Comparison of ENCODE assay signal across 8 cellular contexts in genomic region chr6:105601541-105602174, GRCh38.
DNase-seq lines count a peak whose midpoint lies in the region; ATAC-seq and TF ChIP-seq lines count a peak whose summit lies in the region.

No MANE protein-coding gene starts in this region.

- CTCF ChIA-PET in activated CD8-positive, alpha-beta memory T cell treated with anti-CD3 and anti-CD28 coated beads, Interleukin-2, amount 10 ng/mL, durations not matched to agents 7 days and 5 days (lab: Charles Lee), result interaction anchor here (1.0 to 2.0 kb wide), 6 partner anchors 9 to 117 kb away, joined by 3 to 8 read pairs (median 3); no protein-coding TSS in a partner anchor
- CTCF ChIA-PET in PC-9 (lab: Charles Lee), result no interaction called here

- H3K36me3 Mint-ChIP-seq in activated CD8-positive, alpha-beta memory T cell treated with anti-CD3 and anti-CD28 coated beads, Interleukin-2, amount 10 ng/mL, durations not matched to agents 7 days and 5 days, result peaks cover 24% of the 10 kb centered on the region

- peak; percentile 83 for ATAC-seq in activated CD8-positive, alpha-beta memory T cell treated with anti-CD3 and anti-CD28 coated beads, Interleukin-2, amount 10 ng/mL, durations not matched to agents 7 days and 5 days
- ATAC-seq in HG02870 (IDR thresholded peaks at IDR 0.05; ENCODE audit: unreplicated experiment) (peak; percentile 93), thoracic aorta (ENCODE audit: insufficient number of reproducible peaks, low FRiP score, low read depth) (peak; percentile 95)

- intact Hi-C loops in PC-9 (cut with micrococcal nuclease; ENCODE audit: unreplicated experiment), result loop anchor here (10.0 kb wide), 1 partner anchor 183 kb away; no protein-coding TSS in a partner anchor

- peaks cover 9% of the 10 kb centered on the region for H3K9me3 Mint-ChIP-seq in activated CD8-positive, alpha-beta memory T cell treated with anti-CD3 and anti-CD28 coated beads, Interleukin-2, amount 10 ng/mL, durations not matched to agents 7 days and 5 days (ENCODE audit: low read depth)

- DNase-seq in activated CD8-positive, alpha-beta memory T cell treated with anti-CD3 and anti-CD28 coated beads, Interleukin-2, amount 10 ng/mL, durations not matched to agents 7 days and 5 days, result peak; percentile 81
- no peak for DNase-seq in activated CD8-positive, alpha-beta memory T cell treated with anti-CD3 and anti-CD28 coated beads for 24 hours
- DNase-seq in PC-9 (peak; percentile 58 to 70), cerebellar cortex (ENCODE audit: low spot score) (peak; percentile 91), mucosa of gallbladder (ENCODE audit: low spot score) (peak; percentile 66), thoracic aorta (ENCODE audit: low spot score) (peak; percentile 84), NCI-H69 (lab: John Stamatoyannopoulos, UW) (no peak)

- no peak overlapping the region for H3K4me2 ChIP-seq in PC-9

- H3K4me1 ChIP-seq in PC-9 (replicated peaks; ENCODE audit: insufficient read depth) (peaks cover 46% of the 10 kb centered on the region), thoracic aorta (ENCODE audit: control insufficient read depth in 1 of 2, low read depth in 2 of 2) (peaks cover 31 to 49% of the 10 kb centered on the region in 2 donors)

- H2AFZ ChIP-seq in PC-9, result no peak overlapping the region

- POLR2A ChIA-PET in PC-9 (lab: Charles Lee; ENCODE audit: unreplicated experiment), result no interaction called here

- no peaks in the 10 kb centered on the region; the same call in 1 of the 2 replicates for H3K9me3 ChIP-seq in PC-9 (ENCODE audit: insufficient read depth, low read depth)
- no peaks in the 10 kb centered on the region for H3K9me3 ChIP-seq in thoracic aorta

- H3F3A ChIP-seq in PC-9 (ENCODE audit: insufficient read depth, low read depth), result peaks cover 15% of the 10 kb centered on the region

- H3K4me3 Mint-ChIP-seq in activated CD8-positive, alpha-beta memory T cell treated with anti-CD3 and anti-CD28 coated beads, Interleukin-2, amount 10 ng/mL, durations not matched to agents 7 days and 5 days, result peak overlapping the region; percentile 59

- TF ChIP-seq CTCF in PC-9 (conservative IDR thresholded peaks at IDR 0.05), result no peak
- TF ChIP-seq CTCF in thoracic aorta (IDR thresholded peaks at IDR 0.05), result no peak

- TSS peak; percentile 100 for BruUV-seq in PC-9 (replicated peaks; lab: Mats Ljungman, UMichigan)

- H3K27me3 ChIP-seq in PC-9 (ENCODE audit: insufficient read depth, low read depth), result no peaks in the 10 kb centered on the region
- H3K27me3 ChIP-seq in thoracic aorta (replicated peaks; ENCODE audit: insufficient read depth), result no peaks in the 10 kb centered on the region

- peak overlapping the region; percentile 88 for H3K27ac Mint-ChIP-seq in activated CD8-positive, alpha-beta memory T cell treated with anti-CD3 and anti-CD28 coated beads, Interleukin-2, amount 10 ng/mL, durations not matched to agents 7 days and 5 days

- H3K36me3 ChIP-seq in PC-9 (ENCODE audit: low read depth), result no peaks in the 10 kb centered on the region
- no peaks in the 10 kb centered on the region for H3K36me3 ChIP-seq in thoracic aorta

- H3K79me2 ChIP-seq in PC-9 (ENCODE audit: low read depth), result no peaks in the 10 kb centered on the region

- no peaks in the 10 kb centered on the region for H3K27me3 Mint-ChIP-seq in activated CD8-positive, alpha-beta memory T cell treated with anti-CD3 and anti-CD28 coated beads, Interleukin-2, amount 10 ng/mL, durations not matched to agents 7 days and 5 days

- H3K9me2 ChIP-seq in PC-9 (ENCODE audit: insufficient read depth), result no peaks in the 10 kb centered on the region

- H3K27ac ChIP-seq in PC-9, result peak overlapping the region; percentile 28
- peak overlapping the region; percentile 6 to 80 for H3K27ac ChIP-seq in thoracic aorta

- H3K4me3 ChIP-seq in PC-9, result no peak overlapping the region
- peak overlapping the region; percentile 60 for H3K4me3 ChIP-seq in thoracic aorta

- H4K20me1 ChIP-seq in PC-9 (ENCODE audit: insufficient read depth), result no peaks in the 10 kb centered on the region

- peaks cover 34% of the 10 kb centered on the region for H3K4me1 Mint-ChIP-seq in activated CD8-positive, alpha-beta memory T cell treated with anti-CD3 and anti-CD28 coated beads, Interleukin-2, amount 10 ng/mL, durations not matched to agents 7 days and 5 days

Comparison
In these comparisons a context has a peak if more than half of its experiments do, and no peak if none do; other contexts are left out.
1. DNase-seq: peak in activated CD8-positive, alpha-beta memory T cell treated with anti-CD3 and anti-CD28 coated beads, Interleukin-2, amount 10 ng/mL, durations not matched to agents 7 days and 5 days (single experiment), PC-9 (2 of 2), cerebellar cortex (single experiment), mucosa of gallbladder (single experiment) and thoracic aorta (single experiment); none in activated CD8-positive, alpha-beta memory T cell treated with anti-CD3 and anti-CD28 coated beads for 24 hours (single experiment) and NCI-H69 (single experiment).
2. Peak in every context shown above with its lines, with median percentiles within 50 percentile points of each other: ATAC-seq.